Comparison of ENCODE assay signal across 10 cellular contexts in genomic region chr14:74886001-74886400, GRCh38. TPM values are rescaled to one million over a fixed set of nuclear protein-coding genes. Genes with fewer than 3 reads are reported as not detected.
DNase-seq lines count a peak whose midpoint lies in the region; ATAC-seq and TF ChIP-seq lines count a peak whose summit lies in the region.
"Had no signal": no experiment of that assay in that cellular context is flagged by ENCODE, and none has a peak within 500 bp of the region (broad histone marks: within the 10 kb centered on the region; RNA-seq: fewer than 3 reads in every experiment).

No MANE protein-coding gene starts in this region.

- no peak for TF ChIP-seq POLR2A in vagina (IDR thresholded peaks at IDR 0.05)

- H3K4me3 ChIP-seq in astrocyte of the spinal cord (ENCODE audit: low read depth, low read length) (no peak overlapping the region), iPS-18a (ENCODE audit: low read length) (peak overlapping the region; percentile 44), vagina (no peak overlapping the region)

- H3K4me1 ChIP-seq in iPS-18a (ENCODE audit: control insufficient read depth, low read depth, low read length): peaks cover 55% of the 10 kb centered on the region
- peaks cover 64% of the 10 kb centered on the region for H3K4me1 ChIP-seq in vagina

- in situ Hi-C loops in astrocyte of the spinal cord (cut with HindIII; ENCODE audit: low sequenced_read_pairs): no loop called here

- H3K36me3 ChIP-seq in iPS-18a (ENCODE audit: control insufficient read depth, low read depth, low read length): peaks cover 17% of the 10 kb centered on the region
- H3K36me3 ChIP-seq in vagina: peaks cover 0 to 15% of the 10 kb centered on the region in 2 donors

- TF ChIP-seq CTCF in astrocyte of the spinal cord (IDR thresholded peaks at IDR 0.05; ENCODE audit: low read depth, low read length) (no peak), vagina (IDR thresholded peaks at IDR 0.05) (no peak)

- peak; percentile 19 for ATAC-seq in Right ventricle myocardium inferior
- ATAC-seq in HG02798 (IDR thresholded peaks at IDR 0.05; ENCODE audit: poor library complexity, unreplicated experiment): no peak
- ATAC-seq in HG03442 (IDR thresholded peaks at IDR 0.05; ENCODE audit: unreplicated experiment): no peak
- ATAC-seq: PC-3 had no signal

- H3K27me3 ChIP-seq in iPS-18a (ENCODE audit: control insufficient read depth, insufficient read depth, low read length): no peaks in the 10 kb centered on the region
- no peaks in the 10 kb centered on the region for H3K27me3 ChIP-seq in vagina

- H3K27ac ChIP-seq in iPS-18a (ENCODE audit: low read length) (peak overlapping the region; percentile 44), vagina (peak overlapping the region; percentile 10)

- DNase-seq in Right ventricle myocardium inferior (ENCODE audit: missing footprints): no peak
- no peak for DNase-seq in cardiac septum (ENCODE audit: low spot score)
- peak; percentile 83 for DNase-seq in astrocyte of the spinal cord (ENCODE audit: low read depth, low spot score)
- DNase-seq in vagina (ENCODE audit: extremely low spot score in 2 of 2): no peak
- DNase-seq in NCI-H1694 (lab: John Stamatoyannopoulos, UW): no peak
- DNase-seq: activated CD4-positive, alpha-beta T cell treated with anti-CD3 and anti-CD28 coated beads, Interleukin-2, amount 50 U/mL, for 4 hours; PC-3 had no signal

- intact Hi-C loops in Right ventricle myocardium inferior (cut with DNase I): no loop called here
- intact Hi-C loops in cardiac septum (cut with DNase I): no loop called here
- intact Hi-C loops in vagina (cut with DNase I): no loop called here

- no peak overlapping the region for H3K9ac ChIP-seq in iPS-18a (ENCODE audit: low read length)

- H3K9me3 ChIP-seq in iPS-18a (ENCODE audit: control insufficient read depth, low read depth, low read length): no peaks in the 10 kb centered on the region
- H3K9me3 ChIP-seq in vagina: no peaks in the 10 kb centered on the region

RNA-seq across cellular contexts. Expression of gene DLST, which starts 4.3 kb away (rescaled TPM):
- total RNA-seq in Right ventricle myocardium inferior (213 TPM), cardiac septum (202 TPM), vagina (109 TPM)

RNA-seq across cellular contexts. Expression of gene PROX2, which starts 10.1 kb away (rescaled TPM):
- not detected for total RNA-seq in Right ventricle myocardium inferior
- not detected for total RNA-seq in cardiac septum
- total RNA-seq in vagina: not detected
- total RNA-seq: PC-3 had no signal

RNA-seq across cellular contexts. Expression of gene RPS6KL1, which starts 37.1 kb away (rescaled TPM):
- total RNA-seq in Right ventricle myocardium inferior: 19.1 TPM
- total RNA-seq in cardiac septum: 19.8 TPM
- total RNA-seq in vagina: 2.0 TPM
